ENCODE assay signal across 8 cellular contexts in genomic region chr16:27245276-27246231, GRCh38. TPM values are rescaled to one million over a fixed set of nuclear protein-coding genes. Genes with fewer than 3 reads are reported as not detected.
DNase-seq lines count a peak whose midpoint lies in the region; ATAC-seq and TF ChIP-seq lines count a peak whose summit lies in the region.

No MANE protein-coding gene starts in this region.

- H2AK5ac ChIP-seq in mesendoderm (ENCODE audit: low read length) = no peak overlapping the region

- peaks cover 0 to 30% (median 15%) of the 10 kb centered on the region in 3 donors for H3K36me3 Mint-ChIP-seq in naive thymus-derived CD8-positive, alpha-beta T cell

- DNase-seq in ascending aorta (ENCODE audit: low spot score in 2 of 2) (no peak), left kidney (ENCODE audit: low read depth, low spot score) (peak; percentile 64), stomach (no peak), mesendoderm (no peak), putamen (ENCODE audit: low spot score) (no peak)
- no peak for DNase-seq in naive thymus-derived CD8-positive, alpha-beta T cell

- peak; percentile 33 for TF ChIP-seq EP300 in stomach (IDR thresholded peaks at IDR 0.05)

- H3K4me1 ChIP-seq in ascending aorta (peaks cover 21 to 52% of the 10 kb centered on the region in 2 donors), stomach (peaks cover 29 to 64% (median 54%) of the 10 kb centered on the region in 4 donors), mesendoderm (ENCODE audit: control insufficient read depth, low read depth, low read length) (peaks cover 5% of the 10 kb centered on the region)

- no peak overlapping the region for H3K18ac ChIP-seq in mesendoderm (ENCODE audit: low read length)

- H3K9ac ChIP-seq in mesendoderm (ENCODE audit: low read length) = no peak overlapping the region

- peaks cover 25 to 63% (median 49%) of the 10 kb centered on the region in 4 donors for H3K4me1 Mint-ChIP-seq in naive thymus-derived CD8-positive, alpha-beta T cell

- H3K56ac ChIP-seq in mesendoderm (ENCODE audit: low read length) = no peak overlapping the region

- H2BK5ac ChIP-seq in mesendoderm (ENCODE audit: low read length) = no peak overlapping the region

- H3K9me3 ChIP-seq in ascending aorta (no peaks in the 10 kb centered on the region), stomach (no peaks in the 10 kb centered on the region)

- H3K4me3 ChIP-seq in ascending aorta = peak overlapping the region in 1 of 2 donors; percentile 28
- H3K4me3 ChIP-seq in stomach = no peak overlapping the region
- H3K4me3 ChIP-seq in mesendoderm (ENCODE audit: low read length) = no peak overlapping the region

- H2BK15ac ChIP-seq in mesendoderm (replicated peaks; ENCODE audit: low read depth) = no peak overlapping the region

- no peak for ATAC-seq in HG03354 (IDR thresholded peaks at IDR 0.05; ENCODE audit: poor library complexity, severe bottlenecking, unreplicated experiment)
- no peak for ATAC-seq in naive thymus-derived CD8-positive, alpha-beta T cell

- TF ChIP-seq POLR2A in stomach (IDR thresholded peaks at IDR 0.05) = no peak

- H4K8ac ChIP-seq in mesendoderm (ENCODE audit: low read depth, low read length) = no peak overlapping the region

- H3K36me3 ChIP-seq in ascending aorta = no peaks in the 10 kb centered on the region
- H3K36me3 ChIP-seq in stomach = peaks cover 0 to 4% (median 0%) of the 10 kb centered on the region in 4 donors
- H3K36me3 ChIP-seq in mesendoderm (ENCODE audit: control insufficient read depth, insufficient read depth, low read length) = no peaks in the 10 kb centered on the region

- H3K27ac ChIP-seq in ascending aorta = peak overlapping the region; percentile 73 to 90
- H3K27ac ChIP-seq in stomach = peak overlapping the region; percentile 44 to 86 (median 84)
- no peak overlapping the region for H3K27ac ChIP-seq in mesendoderm (ENCODE audit: low read depth, low read length)

- TF ChIP-seq CTCF in ascending aorta (IDR thresholded peaks at IDR 0.05) (no peak), stomach (IDR thresholded peaks at IDR 0.05) (no peak)

- POLR2A ChIA-PET in naive thymus-derived CD8-positive, alpha-beta T cell (lab: Charles Lee) = interaction anchor here (0.5 to 1.7 kb wide), 2 partner anchors 8 to 16 kb away, joined by 5 to 8 read pairs; no protein-coding TSS in a partner anchor

- intact Hi-C loops in ascending aorta (cut with DNase I) (no loop called here), stomach (cut with DNase I; ENCODE audit: low total_unique reads) (no loop called here)

- H3K4me3 Mint-ChIP-seq in naive thymus-derived CD8-positive, alpha-beta T cell = no peak overlapping the region

- no peaks in the 10 kb centered on the region for H3K79me2 ChIP-seq in mesendoderm (ENCODE audit: control insufficient read depth, insufficient read depth, low read length)

- H3K9me3 Mint-ChIP-seq in naive thymus-derived CD8-positive, alpha-beta T cell = no peaks in the 10 kb centered on the region

- H3K27me3 ChIP-seq in ascending aorta (no peaks in the 10 kb centered on the region), stomach (no peaks in the 10 kb centered on the region), mesendoderm (ENCODE audit: insufficient read depth, low read length, poor library complexity) (no peaks in the 10 kb centered on the region)

- no peak overlapping the region for H4K5ac ChIP-seq in mesendoderm (ENCODE audit: low read length)

- H3K23ac ChIP-seq in mesendoderm (ENCODE audit: low read length) = no peak overlapping the region

- H3K4me2 ChIP-seq in mesendoderm (ENCODE audit: low read length) = no peak overlapping the region

- H2BK120ac ChIP-seq in mesendoderm (ENCODE audit: low read depth, low read length) = no peak overlapping the region

- no peak overlapping the region for H3K4ac ChIP-seq in mesendoderm (ENCODE audit: low read depth, low read length)

- H3K27ac Mint-ChIP-seq in naive thymus-derived CD8-positive, alpha-beta T cell = peak overlapping the region in 4 of 10 donors; percentile 43 to 62 (median 50)

- WGBS in stomach, 5 donors = 50 to 74% (median 61%) methylated on average over 16 to 20 of the region's 20 CpGs
- no CpG with 5 or more reads among the region's 20 CpGs for WGBS in mesendoderm (ENCODE audit: extremely low coverage, insufficient coverage, low lambda C conversion rate)

- H3K27me3 Mint-ChIP-seq in naive thymus-derived CD8-positive, alpha-beta T cell = no peaks in the 10 kb centered on the region

- no peaks in the 10 kb centered on the region for H3K79me1 ChIP-seq in mesendoderm (ENCODE audit: low read length)

TF ChIP-seq in PFSK-1, 5 proteins besides CTCF, POLR2A, EP300 and RAD21:
- TF ChIP-seq POLR2AphosphoS5 (IDR thresholded peaks at IDR 0.05; ENCODE audit: low read depth, low read length) (no peak), SIN3A (IDR thresholded peaks at IDR 0.05; ENCODE audit: borderline replicate concordance, insufficient read depth, low read length) (peak; percentile 65; the same call in 1 of the 2 replicates)

RNA-seq across cellular contexts. Expression of gene NSMCE1, which starts 23.0 kb away (rescaled TPM):
- 56.2 TPM for polyA plus RNA-seq in PFSK-1 (2012; ENCODE audit: insufficient read length, low read depth)
- total RNA-seq in ascending aorta (6.8 TPM), stomach (100 to 1,000 TPM in 1 of 5 donors, 10 to 100 TPM in 3, 1 to 10 TPM in 1; 9.3 to 120 (median 24.1) TPM)
- polyA plus RNA-seq in stomach = 10 to 100 TPM; 53.5 to 67.0 (median 66.0) TPM
- 28.5 TPM for polyA plus RNA-seq in mesendoderm (2013, experiment 1 of 2)
- polyA plus RNA-seq in mesendoderm (2013, experiment 2 of 2) = 28.2 TPM
- 10 to 100 TPM; 81.8 to 85.0 TPM for total RNA-seq in naive thymus-derived CD8-positive, alpha-beta T cell
- 100 to 1,000 TPM; 177 to 209 (median 185) TPM for polyA plus RNA-seq in naive thymus-derived CD8-positive, alpha-beta T cell

RNA-seq across cellular contexts. Expression of gene KDM8, which starts 42.2 kb away (rescaled TPM):
- polyA plus RNA-seq in PFSK-1 (2012; ENCODE audit: insufficient read length, low read depth) = 4.7 TPM
- 55.5 TPM for total RNA-seq in ascending aorta
- total RNA-seq in stomach = 10 to 100 TPM in 1 of 5 donors, 1 to 10 TPM in 4; 1.4 to 58.3 (median 3.1) TPM
- 1 to 10 TPM; 2.7 to 3.5 (median 2.7) TPM for polyA plus RNA-seq in stomach
- polyA plus RNA-seq in mesendoderm (2013, experiment 1 of 2) = 5.4 TPM
- polyA plus RNA-seq in mesendoderm (2013, experiment 2 of 2) = 4.7 TPM
- 10 to 100 TPM; 27.7 to 35.0 TPM for total RNA-seq in naive thymus-derived CD8-positive, alpha-beta T cell
- 1 to 10 TPM; 3.8 to 6.2 (median 5.6) TPM for polyA plus RNA-seq in naive thymus-derived CD8-positive, alpha-beta T cell
